ENCODE assay signal across 1 cellular context in the genomic region with DNA sequence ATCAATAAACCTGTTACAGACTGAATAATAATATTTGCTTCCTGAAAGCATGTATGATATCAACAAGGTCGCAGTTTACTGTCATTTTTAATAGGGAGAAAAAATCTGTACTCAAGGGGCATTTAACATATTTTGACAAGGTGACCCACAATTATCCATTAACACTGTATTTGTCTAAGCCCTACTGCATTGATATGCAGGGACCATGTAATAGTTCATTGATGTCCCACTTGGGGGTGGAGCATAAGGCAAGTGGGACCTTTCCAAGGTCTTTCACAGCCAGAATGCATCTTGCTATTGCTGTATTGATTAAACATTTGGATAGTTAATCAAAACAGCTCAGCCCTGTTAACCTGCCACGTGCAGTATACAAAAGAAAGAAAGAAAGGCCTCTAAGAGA.
TF ChIP-seq lines count a peak whose summit lies in the region.

No MANE protein-coding gene starts in this region.

TF ChIP-seq in HCT116, 20 proteins besides CTCF, POLR2A, EP300 and RAD21 (continued from another document):
- TF ChIP-seq TCF7L2 (IDR thresholded peaks at IDR 0.05; ENCODE audit: borderline replicate concordance, extremely low read depth, insufficient read depth, insufficient read length) (no peak), CEBPB (IDR thresholded peaks at IDR 0.05; ENCODE audit: low read depth) (no peak), EZH2phosphoT487 (IDR thresholded peaks at IDR 0.05; ENCODE audit: borderline replicate concordance) (no peak), CBX3 (IDR thresholded peaks at IDR 0.05; ENCODE audit: low read depth) (no peak), SRF (IDR thresholded peaks at IDR 0.05; ENCODE audit: low read depth) (no peak)
- TF ChIP-seq, protein P1, sequence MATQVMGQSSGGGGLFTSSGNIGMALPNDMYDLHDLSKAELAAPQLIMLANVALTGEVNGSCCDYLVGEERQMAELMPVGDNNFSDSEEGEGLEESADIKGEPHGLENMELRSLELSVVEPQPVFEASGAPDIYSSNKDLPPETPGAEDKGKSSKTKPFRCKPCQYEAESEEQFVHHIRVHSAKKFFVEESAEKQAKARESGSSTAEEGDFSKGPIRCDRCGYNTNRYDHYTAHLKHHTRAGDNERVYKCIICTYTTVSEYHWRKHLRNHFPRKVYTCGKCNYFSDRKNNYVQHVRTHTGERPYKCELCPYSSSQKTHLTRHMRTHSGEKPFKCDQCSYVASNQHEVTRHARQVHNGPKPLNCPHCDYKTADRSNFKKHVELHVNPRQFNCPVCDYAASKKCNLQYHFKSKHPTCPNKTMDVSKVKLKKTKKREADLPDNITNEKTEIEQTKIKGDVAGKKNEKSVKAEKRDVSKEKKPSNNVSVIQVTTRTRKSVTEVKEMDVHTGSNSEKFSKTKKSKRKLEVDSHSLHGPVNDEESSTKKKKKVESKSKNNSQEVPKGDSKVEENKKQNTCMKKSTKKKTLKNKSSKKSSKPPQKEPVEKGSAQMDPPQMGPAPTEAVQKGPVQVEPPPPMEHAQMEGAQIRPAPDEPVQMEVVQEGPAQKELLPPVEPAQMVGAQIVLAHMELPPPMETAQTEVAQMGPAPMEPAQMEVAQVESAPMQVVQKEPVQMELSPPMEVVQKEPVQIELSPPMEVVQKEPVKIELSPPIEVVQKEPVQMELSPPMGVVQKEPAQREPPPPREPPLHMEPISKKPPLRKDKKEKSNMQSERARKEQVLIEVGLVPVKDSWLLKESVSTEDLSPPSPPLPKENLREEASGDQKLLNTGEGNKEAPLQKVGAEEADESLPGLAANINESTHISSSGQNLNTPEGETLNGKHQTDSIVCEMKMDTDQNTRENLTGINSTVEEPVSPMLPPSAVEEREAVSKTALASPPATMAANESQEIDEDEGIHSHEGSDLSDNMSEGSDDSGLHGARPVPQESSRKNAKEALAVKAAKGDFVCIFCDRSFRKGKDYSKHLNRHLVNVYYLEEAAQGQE (IDR thresholded peaks at IDR 0.05; ENCODE audit: low read depth), result no peak
TF ChIP-seq in HCT116: peak in this region for 0.
